In genomic region chr20:13771853-13772453, GRCh38 we compare ENCODE assay signal across 9 cellular contexts. TPM values are rescaled to one million over a fixed set of nuclear protein-coding genes. Genes with fewer than 3 reads are reported as not detected.
A peak's percentile ranks its signal among the peaks of the same experiment; 100 is the strongest.
DNase-seq lines count a peak whose midpoint lies in the region; ATAC-seq, FAIRE-seq and TF ChIP-seq lines count a peak whose summit lies in the region.
"Had no signal": no experiment of that assay in that cellular context is flagged by ENCODE, and none has a peak within 500 bp of the region (broad histone marks: within the 10 kb centered on the region; RNA-seq: fewer than 3 reads in every experiment).

No MANE protein-coding gene starts in this region.

- no peak overlapping the region for H3K27ac ChIP-seq in prostate gland

- 50% methylated on average over 4 of the region's 4 CpGs for WGBS in prostate gland

- H3K4me3 ChIP-seq in prostate gland, result no peak overlapping the region

- peaks cover 9% of the 10 kb centered on the region for H3K4me1 Mint-ChIP-seq in activated naive CD8-positive, alpha-beta T cell treated with anti-CD3 and anti-CD28 coated beads, Interleukin-2, amount 50 U/mL, for 24 hours

- DNase-seq in AG09319 (ENCODE audit: extremely low read depth, low read depth), result no peak
- DNase-seq in GM20000 (ENCODE audit: low spot score), result peak; percentile 32
- DNase-seq in NCI-H748 (lab: John Stamatoyannopoulos, UW; ENCODE audit: unreplicated experiment), result peak; percentile 66
- no peak for DNase-seq in prostate gland (ENCODE audit: low spot score)
- DNase-seq in stimulated activated CD4-positive, alpha-beta T cell treated with anti-CD3 and anti-CD28 coated beads, Interleukin-4, amount 100 ng/mL, for 4 hours, result no peak
- no peak for DNase-seq in activated naive CD8-positive, alpha-beta T cell treated with anti-CD3 and anti-CD28 coated beads, Interleukin-2, amount 50 U/mL, for 24 hours

- no peaks in the 10 kb centered on the region for H3K9me3 Mint-ChIP-seq in activated naive CD8-positive, alpha-beta T cell treated with anti-CD3 and anti-CD28 coated beads, Interleukin-2, amount 50 U/mL, for 24 hours
- H3K9me3 Mint-ChIP-seq: central memory CD8-positive, alpha-beta T cell had no signal

- H3K36me3 Mint-ChIP-seq in activated naive CD8-positive, alpha-beta T cell treated with anti-CD3 and anti-CD28 coated beads, Interleukin-2, amount 50 U/mL, for 24 hours (ENCODE audit: low read depth), result peaks cover 57% of the 10 kb centered on the region

- no peaks in the 10 kb centered on the region for H3K36me3 ChIP-seq in prostate gland

- no peaks in the 10 kb centered on the region for H3K27me3 ChIP-seq in prostate gland (replicated peaks; ENCODE audit: insufficient read depth)

- intact Hi-C loops in prostate gland (cut with DNase I), result loop anchor here (5.0 to 10.0 kb wide), 3 partner anchors 217 to 650 kb away; no protein-coding TSS in a partner anchor

- no peaks in the 10 kb centered on the region for H3K4me1 ChIP-seq in prostate gland (replicated peaks)

- ATAC-seq in activated naive CD8-positive, alpha-beta T cell treated with anti-CD3 and anti-CD28 coated beads, Interleukin-2, amount 50 U/mL, for 24 hours, result no peak
- no peak for ATAC-seq in HG03457 (IDR thresholded peaks at IDR 0.05; ENCODE audit: unreplicated experiment)

- TF ChIP-seq CTCF in AG09319 (IDR thresholded peaks at IDR 0.05; ENCODE audit: low read depth, low read length) (peak; percentile 40), GM20000 (IDR thresholded peaks at IDR 0.05; ENCODE audit: extremely low read depth, missing control alignments) (no peak), prostate gland (IDR thresholded peaks at IDR 0.05) (peak in 3 of 4 experiments; percentile 27 to 55 (median 36))

- H3K27me3 Mint-ChIP-seq in activated naive CD8-positive, alpha-beta T cell treated with anti-CD3 and anti-CD28 coated beads, Interleukin-2, amount 50 U/mL, for 24 hours, result no peaks in the 10 kb centered on the region
- H3K27me3 Mint-ChIP-seq: central memory CD8-positive, alpha-beta T cell had no signal

- H3K4me3 Mint-ChIP-seq in activated naive CD8-positive, alpha-beta T cell treated with anti-CD3 and anti-CD28 coated beads, Interleukin-2, amount 50 U/mL, for 24 hours, result no peak overlapping the region
- H3K4me3 Mint-ChIP-seq: central memory CD8-positive, alpha-beta T cell had no signal

- no peaks in the 10 kb centered on the region for H3K9me3 ChIP-seq in prostate gland

- TF ChIP-seq POLR2A in prostate gland (IDR thresholded peaks at IDR 0.05), result no peak

- peak; percentile 91 for FAIRE-seq in endometrium (lab: Jason Lieb, UNC)

- H3K27ac Mint-ChIP-seq in activated naive CD8-positive, alpha-beta T cell treated with anti-CD3 and anti-CD28 coated beads, Interleukin-2, amount 50 U/mL, for 24 hours, result no peak overlapping the region

RNA-seq across cellular contexts. Expression of gene ESF1, which starts 12.8 kb away (rescaled TPM):
- 10 to 100 TPM in 1 of 2 donors, 1 to 10 TPM in 1; 6.2 to 13.3 TPM for total RNA-seq in prostate gland

RNA-seq across cellular contexts. Expression of gene NDUFAF5, which starts 12.9 kb away (rescaled TPM):
- 10 to 100 TPM; 15.3 to 17.5 TPM for total RNA-seq in prostate gland

Comparison
In these comparisons a context has a peak if more than half of its experiments do, and no peak if none do; other contexts are left out.
1. DNase-seq: peak in GM20000 (single experiment) and NCI-H748 (single experiment); none in AG09319 (single experiment), prostate gland (single experiment), stimulated activated CD4-positive, alpha-beta T cell treated with anti-CD3 and anti-CD28 coated beads, Interleukin-4, amount 100 ng/mL, for 4 hours (0 of 2) and activated naive CD8-positive, alpha-beta T cell treated with anti-CD3 and anti-CD28 coated beads, Interleukin-2, amount 50 U/mL, for 24 hours (single experiment).